ENCODE assay signal across 13 cellular contexts in genomic region chr13:42393573-42394360, GRCh38.
DNase-seq lines count a peak whose midpoint lies in the region; ATAC-seq, FAIRE-seq and TF ChIP-seq lines count a peak whose summit lies in the region.
"Had no signal": no experiment of that assay in that cellular context is flagged by ENCODE, and none has a peak within 500 bp of the region (broad histone marks: within the 10 kb centered on the region; RNA-seq: fewer than 3 reads in every experiment).

No MANE protein-coding gene starts in this region.

- H3K27me3 ChIP-seq in CD8-positive, alpha-beta T cell (ENCODE audit: insufficient read depth, low read length) = no peaks in the 10 kb centered on the region
- no peaks in the 10 kb centered on the region for H3K27me3 ChIP-seq in Caco-2 (replicated peaks; ENCODE audit: control insufficient read depth, insufficient read depth, low read length)
- H3K27me3 ChIP-seq: colonic mucosa had no signal

- peak overlapping the region; percentile 72 for H3K4me3 Mint-ChIP-seq in CD8-positive, alpha-beta T cell
- H3K4me3 Mint-ChIP-seq in T-cell (peak overlapping the region; percentile 45 to 71 (median 70)), immature natural killer cell (peak overlapping the region; percentile 67 to 83 (median 70)), Caco-2 (ENCODE audit: unreplicated experiment) (no peak overlapping the region)

- TF ChIP-seq POLR2A in GM12891 (IDR thresholded peaks at IDR 0.05; ENCODE audit: low read depth, low read length) = peak; percentile 35; the same call in 1 of the 2 replicates

- H3K9me3 ChIP-seq in CD8-positive, alpha-beta T cell (ENCODE audit: low read length) = no peaks in the 10 kb centered on the region
- no peaks in the 10 kb centered on the region for H3K9me3 ChIP-seq in Caco-2
- H3K9me3 ChIP-seq: colonic mucosa had no signal

- no peaks in the 10 kb centered on the region for H3K9me3 Mint-ChIP-seq in CD8-positive, alpha-beta T cell
- H3K9me3 Mint-ChIP-seq in T-cell (peaks cover 2 to 4% (median 3%) of the 10 kb centered on the region in 3 donors), immature natural killer cell (peaks cover 0 to 3% (median 0%) of the 10 kb centered on the region in 6 donors), Caco-2 (ENCODE audit: unreplicated experiment) (no peaks in the 10 kb centered on the region)

- no TSS peak for BruUV-seq in Caco-2 (replicated peaks; lab: Mats Ljungman, UMichigan)

- CTCF ChIA-PET in CD8-positive, alpha-beta T cell (lab: Charles Lee) = interaction anchor here (1.7 to 1.9 kb wide), 2 partner anchors 19 to 38 kb away, joined by 4 to 5 read pairs; no protein-coding TSS in a partner anchor
- CTCF ChIA-PET in T-cell (lab: Charles Lee) = interaction anchor here in 1 of 2 donors (1.5 kb wide), 1 partner anchor 85 kb away, joined by 5 read pairs; no protein-coding TSS in a partner anchor
- CTCF ChIA-PET in Caco-2 (lab: Charles Lee) = no interaction called here

- DNase-seq in CD8-positive, alpha-beta T cell = no peak
- DNase-seq in GM12891 (ENCODE audit: insufficient read length, low spot score) = no peak
- no peak for DNase-seq in T-cell
- no peak for DNase-seq in immature natural killer cell
- no peak for DNase-seq in NCI-H2081 treated with DMSO at 0.1 percent for 48 hours (lab: John Stamatoyannopoulos, UW)
- DNase-seq in Caco-2 = no peak
- DNase-seq: colonic mucosa; NCI-H1694; SIG-M5; stimulated activated CD4-positive, alpha-beta T cell treated with anti-CD3 and anti-CD28 coated beads, Interleukin-4, amount 100 ng/mL, for 4 hours had no signal

- TF ChIP-seq CTCF in CD8-positive, alpha-beta T cell (IDR thresholded peaks at IDR 0.05) = no peak
- TF ChIP-seq CTCF in Caco-2 (IDR thresholded peaks at IDR 0.05; ENCODE audit: insufficient read depth in 1 of 2, low read depth in 1 of 2, low read length in 1 of 2, severe bottlenecking in 1 of 2, unreplicated experiment in 1 of 2) = no peak

- intact Hi-C loops in CD8-positive, alpha-beta T cell (cut with DNase I, micrococcal nuclease) = loop anchor here (2.0 to 5.0 kb wide), 4 partner anchors 15 to 121 kb away; partner anchors contain the start of gene AKAP11 (in 1 of the 2)
- intact Hi-C loops in Caco-2 (cut with micrococcal nuclease; ENCODE audit: unreplicated experiment) = no loop called here

- no peaks in the 10 kb centered on the region for H3K27me3 Mint-ChIP-seq in CD8-positive, alpha-beta T cell (ENCODE audit: low read depth)
- no peaks in the 10 kb centered on the region for H3K27me3 Mint-ChIP-seq in T-cell
- H3K27me3 Mint-ChIP-seq in immature natural killer cell (ENCODE audit: low read depth in 3 of 3) = peaks cover 0 to 7% (median 7%) of the 10 kb centered on the region in 3 donors
- H3K27me3 Mint-ChIP-seq in Caco-2 (ENCODE audit: insufficient read depth, unreplicated experiment) = peaks cover 12% of the 10 kb centered on the region

- peak overlapping the region; percentile 69 for H3K27ac Mint-ChIP-seq in CD8-positive, alpha-beta T cell
- H3K27ac Mint-ChIP-seq in T-cell (peak overlapping the region; percentile 98), immature natural killer cell (peak overlapping the region; percentile 81 to 93 (median 90)), Caco-2 (ENCODE audit: unreplicated experiment) (no peak overlapping the region)
- H3K27ac Mint-ChIP-seq: progenitor cell of endocrine pancreas had no signal

- peaks cover 47% of the 10 kb centered on the region for H3K4me1 ChIP-seq in CD8-positive, alpha-beta T cell (ENCODE audit: insufficient read depth, low read length)
- H3K4me1 ChIP-seq in Caco-2 = no peaks in the 10 kb centered on the region
- H3K4me1 ChIP-seq: colonic mucosa had no signal

- no peak for ATAC-seq in CD8-positive, alpha-beta T cell
- ATAC-seq in T-cell (replicated peaks in 1 of 4) (no peak), GM18520 (IDR thresholded peaks at IDR 0.05; ENCODE audit: unreplicated experiment) (no peak)

- no peak overlapping the region for H3K4me3 ChIP-seq in CD8-positive, alpha-beta T cell (ENCODE audit: low read depth, low read length)
- H3K4me3 ChIP-seq in Caco-2 (ENCODE audit: low read depth, low read length) = no peak overlapping the region
- H3K4me3 ChIP-seq: colonic mucosa had no signal

- H3K36me3 ChIP-seq in CD8-positive, alpha-beta T cell (ENCODE audit: insufficient read depth, low read length) = no peaks in the 10 kb centered on the region
- H3K36me3 ChIP-seq in Caco-2 (ENCODE audit: control insufficient read depth, insufficient read depth, low read length) = no peaks in the 10 kb centered on the region
- H3K36me3 ChIP-seq: colonic mucosa had no signal

- no peak for FAIRE-seq in GM12891 (lab: Jason Lieb, UNC)
- FAIRE-seq: D721Med had no signal

- no peak overlapping the region for H3K27ac ChIP-seq in CD8-positive, alpha-beta T cell (ENCODE audit: low read depth, low read length)
- H3K27ac ChIP-seq: colonic mucosa had no signal

- POLR2A ChIA-PET in CD8-positive, alpha-beta T cell (lab: Charles Lee) = interaction anchor here (1.1 to 1.7 kb wide), 4 partner anchors 11 to 122 kb away, joined by 4 to 6 read pairs (median 4); partner anchors contain the start of gene AKAP11
- POLR2A ChIA-PET in T-cell (lab: Charles Lee) (no interaction called here), Caco-2 (lab: Charles Lee) (no interaction called here)

- H3K36me3 Mint-ChIP-seq in CD8-positive, alpha-beta T cell = no peaks in the 10 kb centered on the region
- H3K36me3 Mint-ChIP-seq in T-cell (no peaks in the 10 kb centered on the region), immature natural killer cell (peaks cover 0 to 4% (median 0%) of the 10 kb centered on the region in 3 donors), Caco-2 (ENCODE audit: insufficient read depth, unreplicated experiment) (no peaks in the 10 kb centered on the region)

- H3K4me1 Mint-ChIP-seq in CD8-positive, alpha-beta T cell (ENCODE audit: low read depth) = peaks cover 65% of the 10 kb centered on the region
- H3K4me1 Mint-ChIP-seq in T-cell (peaks cover 62 to 73% (median 65%) of the 10 kb centered on the region in 3 donors), immature natural killer cell (peaks cover 62 to 75% of the 10 kb centered on the region in 2 donors), Caco-2 (ENCODE audit: low read depth, unreplicated experiment) (no peaks in the 10 kb centered on the region)

TF ChIP-seq in GM12891, 5 proteins besides CTCF, POLR2A, EP300 and RAD21:
- TF ChIP-seq POU2F2 (IDR thresholded peaks at IDR 0.05; ENCODE audit: low read depth, low read length) (no peak), SPI1 (IDR thresholded peaks at IDR 0.05; ENCODE audit: low read depth, low read length) (no peak), POLR2AphosphoS5 (IDR thresholded peaks at IDR 0.05; ENCODE audit: low read depth, low read length) (no peak), PAX5 (IDR thresholded peaks at IDR 0.05; ENCODE audit: insufficient read depth, low read length, severe bottlenecking) (no peak), TAF1 (IDR thresholded peaks at IDR 0.05; ENCODE audit: low read depth, low read length) (no peak; the same call in 1 of the 2 replicates)
